In genomic region chr13:73059460-73060250, GRCh38 we compare ENCODE assay signal across 8 cellular contexts.
DNase-seq lines count a peak whose midpoint lies in the region; ATAC-seq and TF ChIP-seq lines count a peak whose summit lies in the region.

No MANE protein-coding gene starts in this region.

- peak overlapping the region; percentile 69 for H3K4me3 ChIP-seq in brain microvascular endothelial cell (ENCODE audit: low read depth, low read length)

- no peaks in the 10 kb centered on the region for H3K27me3 ChIP-seq in brain microvascular endothelial cell (replicated peaks)

- DNase-seq in D341Med (ENCODE audit: low spot score) = peak; percentile 85
- DNase-seq in SW480 (ENCODE audit: low spot score) = peak; percentile 81
- no peak for DNase-seq in brain microvascular endothelial cell
- DNase-seq in islet precursor cell = peak; percentile 86
- DNase-seq in stimulated activated CD4-positive, alpha-beta T cell treated with anti-CD3 and anti-CD28 coated beads, Interleukin-2, amount 100 ng/mL, for 48 hours = peak; percentile 24 to 37
- no peak for DNase-seq in NCI-H1048 (lab: John Stamatoyannopoulos, UW)

- ATAC-seq in GM19463 (IDR thresholded peaks at IDR 0.05; ENCODE audit: unreplicated experiment) (peak; percentile 40), HG03469 (IDR thresholded peaks at IDR 0.05; ENCODE audit: unreplicated experiment) (peak; percentile 25)

- TF ChIP-seq CTCF in brain microvascular endothelial cell (IDR thresholded peaks at IDR 0.05; ENCODE audit: low read depth, low read length, missing control alignments) = no peak

- in situ Hi-C loops in brain microvascular endothelial cell (cut with HindIII; ENCODE audit: low pct_ligation_motif_present, low sequenced_read_pairs) = no loop called here

- no peaks in the 10 kb centered on the region for H3K36me3 ChIP-seq in brain microvascular endothelial cell (replicated peaks)

- H3K27ac ChIP-seq in brain microvascular endothelial cell = no peak overlapping the region

Comparison
In these comparisons a context has a peak if more than half of its experiments do, and no peak if none do; other contexts are left out.
1. DNase-seq: peak in D341Med (single experiment), SW480 (single experiment), islet precursor cell (single experiment) and stimulated activated CD4-positive, alpha-beta T cell treated with anti-CD3 and anti-CD28 coated beads, Interleukin-2, amount 100 ng/mL, for 48 hours (2 of 2); none in brain microvascular endothelial cell (single experiment) and NCI-H1048 (single experiment).